ENCODE assay signal across 1 cellular context in genomic region chr22:43088979-43089717, GRCh38.
A peak's percentile ranks its signal among the peaks of the same experiment; 100 is the strongest.
TF ChIP-seq lines count a peak whose summit lies in the region.

TSS of gene TTLL1 (minus strand) at chr22:43089391. CDS start at chr22:43075586, 13,805 bp downstream.

TF ChIP-seq in HEK293, 187 proteins besides CTCF, POLR2A, EP300 and RAD21 (continued from another document and continues in another):
- TF ChIP-seq INSM2 (tag by site-specific recombination; IDR thresholded peaks at IDR 0.05): 0 out of 2 replicates have a peak, but pooled peaks have one; percentile 9
- peak; percentile 93 for TF ChIP-seq KLF9 (tag by site-specific recombination; IDR thresholded peaks at IDR 0.05; ENCODE audit: low read depth)
- TF ChIP-seq PRDM6 (tag by site-specific recombination; IDR thresholded peaks at IDR 0.05): no peak
- peak; percentile 39; the same call in 1 of the 2 replicates for TF ChIP-seq ZNF600 (tag by site-specific recombination; IDR thresholded peaks at IDR 0.05)
- TF ChIP-seq ZNF223 (tag by site-specific recombination; IDR thresholded peaks at IDR 0.05): no peak
- TF ChIP-seq HOXA7 (CRISPR knock-in tag; IDR thresholded peaks at IDR 0.05; ENCODE audit: borderline replicate concordance): no peak
- no peak for TF ChIP-seq ZNF404 (tag by site-specific recombination; IDR thresholded peaks at IDR 0.05)
- no peak for TF ChIP-seq ZNF513 (tag by site-specific recombination; IDR thresholded peaks at IDR 0.05)
- peak; percentile 80 for TF ChIP-seq SP3 (tag by site-specific recombination; IDR thresholded peaks at IDR 0.05)
- TF ChIP-seq ZNF394 (tag by site-specific recombination; IDR thresholded peaks at IDR 0.05; ENCODE audit: borderline replicate concordance): no peak
- TF ChIP-seq ZNF274 (IDR thresholded peaks at IDR 0.05; ENCODE audit: low read length): no peak
- no peak for TF ChIP-seq ZNF274 (tag by site-specific recombination; IDR thresholded peaks at IDR 0.05; ENCODE audit: borderline replicate concordance)
- peak; percentile 75; the same call in 1 of the 2 replicates for TF ChIP-seq ZEB2 (tag by site-specific recombination; IDR thresholded peaks at IDR 0.05)
- peak; percentile 50; the same call in 1 of the 2 replicates for TF ChIP-seq ZSCAN5A (tag by site-specific recombination; IDR thresholded peaks at IDR 0.05)
- TF ChIP-seq ZNF433 (tag by site-specific recombination; IDR thresholded peaks at IDR 0.05; ENCODE audit: low read depth): no peak
- peak; percentile 86 for TF ChIP-seq GLIS1 (tag by site-specific recombination; IDR thresholded peaks at IDR 0.05)
- TF ChIP-seq WT1 (tag by site-specific recombination; IDR thresholded peaks at IDR 0.05): peak; percentile 13; the same call in 1 of the 2 replicates
- TF ChIP-seq ZNF76 (tag by site-specific recombination; IDR thresholded peaks at IDR 0.05; ENCODE audit: borderline replicate concordance, low read depth): peak; percentile 61; the same call in 1 of the 2 replicates
- TF ChIP-seq ZNF561 (tag by site-specific recombination; IDR thresholded peaks at IDR 0.05; ENCODE audit: borderline replicate concordance): peak; percentile 51; the same call in 1 of the 2 replicates
- TF ChIP-seq ZNF530 (tag by site-specific recombination; IDR thresholded peaks at IDR 0.05; ENCODE audit: low read depth): no peak
- peak; percentile 80 for TF ChIP-seq EGR2 (tag by site-specific recombination; IDR thresholded peaks at IDR 0.05; ENCODE audit: low read depth)
- TF ChIP-seq ZNF560 (tag by site-specific recombination; IDR thresholded peaks at IDR 0.05; ENCODE audit: borderline replicate concordance): no peak
- TF ChIP-seq KLF16 (tag by site-specific recombination; IDR thresholded peaks at IDR 0.05): peak; percentile 61; the same call in 1 of the 2 replicates
- TF ChIP-seq ZBTB20 (tag by site-specific recombination; IDR thresholded peaks at IDR 0.05): peak; percentile 52; the same call in 1 of the 2 replicates
- TF ChIP-seq ZNF510 (tag by site-specific recombination; IDR thresholded peaks at IDR 0.05; ENCODE audit: insufficient replicate concordance): no peak
- TF ChIP-seq ZNF610 (tag by site-specific recombination; IDR thresholded peaks at IDR 0.05; ENCODE audit: borderline replicate concordance): peak; percentile 96; the same call in 1 of the 2 replicates
- TF ChIP-seq ZNF112 (tag by site-specific recombination; IDR thresholded peaks at IDR 0.05): no peak
- peak; percentile 79 for TF ChIP-seq SP2 (tag by site-specific recombination; IDR thresholded peaks at IDR 0.05)
- TF ChIP-seq ZNF341 (tag by site-specific recombination; IDR thresholded peaks at IDR 0.05; ENCODE audit: low read depth): no peak
- TF ChIP-seq ZSCAN16 (tag by site-specific recombination; IDR thresholded peaks at IDR 0.05): peak; percentile 66; the same call in 1 of the 2 replicates
- TF ChIP-seq ZBTB26 (tag by site-specific recombination; optimal IDR thresholded peaks at IDR 0.05): peak; percentile 82
- no peak for TF ChIP-seq ZNF426 (tag by site-specific recombination; IDR thresholded peaks at IDR 0.05)
- no peak for TF ChIP-seq ZNF362 (tag by site-specific recombination; IDR thresholded peaks at IDR 0.05)
- no peak for TF ChIP-seq ZNF174 (tag by site-specific recombination; IDR thresholded peaks at IDR 0.05)
- peak; percentile 99 for TF ChIP-seq ZBTB17 (tag by site-specific recombination; IDR thresholded peaks at IDR 0.05)
- no peak for TF ChIP-seq ZNF747 (tag by site-specific recombination; IDR thresholded peaks at IDR 0.05)
- TF ChIP-seq KLF1 (tag by site-specific recombination; IDR thresholded peaks at IDR 0.05): peak; percentile 89
- TF ChIP-seq ZBTB11 (tag by site-specific recombination; conservative IDR thresholded peaks at IDR 0.05; ENCODE audit: low read depth): peak; percentile 88
- TF ChIP-seq ZNF324 (tag by site-specific recombination; IDR thresholded peaks at IDR 0.05): no peak
- TF ChIP-seq ZNF354C (tag by site-specific recombination; IDR thresholded peaks at IDR 0.05; ENCODE audit: borderline replicate concordance, low read depth): no peak
- no peak for TF ChIP-seq MEIS1 (CRISPR knock-in tag; IDR thresholded peaks at IDR 0.05; ENCODE audit: borderline replicate concordance)
- no peak for TF ChIP-seq ZSCAN4 (tag by site-specific recombination; IDR thresholded peaks at IDR 0.05)
- peak; percentile 48; the same call in 1 of the 2 replicates for TF ChIP-seq YY1 (tag by site-specific recombination; IDR thresholded peaks at IDR 0.05)
- TF ChIP-seq ZNF580 (tag by site-specific recombination; IDR thresholded peaks at IDR 0.05): no peak; the same call in none of the 2 replicates
- TF ChIP-seq ZNF701 (tag by site-specific recombination; IDR thresholded peaks at IDR 0.05): no peak
- no peak for TF ChIP-seq ZNF280C (tag by site-specific recombination; IDR thresholded peaks at IDR 0.05)
- peak; percentile 41; the same call in 1 of the 2 replicates for TF ChIP-seq ZNF692 (tag by site-specific recombination; IDR thresholded peaks at IDR 0.05)
